ENCODE assay signal across 10 cellular contexts in the genomic region with DNA sequence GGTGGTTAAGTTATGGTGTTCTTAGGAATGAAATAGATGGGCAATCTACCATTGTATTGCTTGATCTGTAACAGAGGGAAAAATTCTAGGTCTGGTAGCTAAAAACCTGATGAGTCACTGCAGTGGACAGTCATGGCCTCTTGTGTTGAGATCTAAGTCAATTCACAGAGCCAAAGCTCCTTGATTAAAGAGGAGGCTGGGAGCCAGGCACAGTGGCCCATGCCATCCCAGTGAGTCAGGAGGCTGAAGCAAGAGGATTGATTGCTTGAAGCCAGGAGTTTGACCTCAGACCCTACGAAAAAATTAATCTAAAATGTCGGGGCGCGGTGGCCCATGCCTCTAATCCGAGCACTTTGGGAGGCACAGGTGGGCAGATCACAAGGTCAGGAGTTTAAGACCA.
A peak's percentile ranks its signal among the peaks of the same experiment; 100 is the strongest.
DNase-seq lines count a peak whose midpoint lies in the region; ATAC-seq and TF ChIP-seq lines count a peak whose summit lies in the region.
"Had no signal": no experiment of that assay in that cellular context is flagged by ENCODE, and none has a peak within 500 bp of the region (broad histone marks: within the 10 kb centered on the region; RNA-seq: fewer than 3 reads in every experiment).

No MANE protein-coding gene starts in this region.

- no peaks in the 10 kb centered on the region for H3K27me3 ChIP-seq in upper lobe of right lung

- TF ChIP-seq CTCF in upper lobe of right lung (IDR thresholded peaks at IDR 0.05): no peak

- DNase-seq in HCEC 1CT (peak; percentile 98), amniotic stem cell (lab: John Stamatoyannopoulos, UW) (peak; percentile 54), islet precursor cell (peak; percentile 86), upper lobe of right lung (no peak), NCI-H748 treated with DMSO at 0.1 percent for 48 hours (lab: John Stamatoyannopoulos, UW) (no peak), posterior cingulate gyrus (no peak), DMS114 treated with DMSO at 0.1 percent for 48 hours (lab: John Stamatoyannopoulos, UW; ENCODE audit: unreplicated experiment) (no peak)
- DNase-seq: amygdala, hippocampal formation, NCI-H446 had no signal

- H3K4me3 ChIP-seq in upper lobe of right lung: no peak overlapping the region

- H3K4me1 ChIP-seq in upper lobe of right lung: peaks cover 16% of the 10 kb centered on the region

- H3K36me3 ChIP-seq in upper lobe of right lung: no peaks in the 10 kb centered on the region

- peak; percentile 40 for ATAC-seq in upper lobe of right lung

- H3K27ac ChIP-seq in upper lobe of right lung: peak overlapping the region; percentile 85

- intact Hi-C loops in upper lobe of right lung (cut with DNase I) (no loop called here), posterior cingulate gyrus (cut with DNase I) (no loop called here)

- no peaks in the 10 kb centered on the region for H3K9me3 ChIP-seq in upper lobe of right lung

Comparison
In these comparisons a context has a peak if more than half of its experiments do, and no peak if none do; other contexts are left out.
1. DNase-seq: peak in HCEC 1CT (single experiment), amniotic stem cell (single experiment) and islet precursor cell (single experiment); none in upper lobe of right lung (single experiment), NCI-H748 treated with DMSO at 0.1 percent for 48 hours (single experiment), posterior cingulate gyrus (0 of 10) and DMS114 treated with DMSO at 0.1 percent for 48 hours (single experiment).